1 cellular context compared by ENCODE assay signal in genomic region chr14:103443106-103443505, GRCh38.
TF ChIP-seq lines count a peak whose summit lies in the region.

No MANE protein-coding gene starts in this region.

TF ChIP-seq in GM12878, 131 proteins besides CTCF, POLR2A, EP300 and RAD21:
- no peak for TF ChIP-seq RAD51 (IDR thresholded peaks at IDR 0.05)
- no peak for TF ChIP-seq JUND (IDR thresholded peaks at IDR 0.05; ENCODE audit: low read depth, low read length)
- no peak for TF ChIP-seq NFIC (IDR thresholded peaks at IDR 0.05; ENCODE audit: low read depth, low read length)
- no peak for TF ChIP-seq DPF2 (IDR thresholded peaks at IDR 0.05)
- no peak for TF ChIP-seq TBL1XR1 (IDR thresholded peaks at IDR 0.05; ENCODE audit: low read depth, low read length)
- TF ChIP-seq PBX3 (IDR thresholded peaks at IDR 0.05; ENCODE audit: insufficient replicate concordance, low read depth, low read length) = no peak
TF ChIP-seq in GM12878: peak in this region for 0.
